Comparison of ENCODE assay signal across 1 cellular context in the genomic region with DNA sequence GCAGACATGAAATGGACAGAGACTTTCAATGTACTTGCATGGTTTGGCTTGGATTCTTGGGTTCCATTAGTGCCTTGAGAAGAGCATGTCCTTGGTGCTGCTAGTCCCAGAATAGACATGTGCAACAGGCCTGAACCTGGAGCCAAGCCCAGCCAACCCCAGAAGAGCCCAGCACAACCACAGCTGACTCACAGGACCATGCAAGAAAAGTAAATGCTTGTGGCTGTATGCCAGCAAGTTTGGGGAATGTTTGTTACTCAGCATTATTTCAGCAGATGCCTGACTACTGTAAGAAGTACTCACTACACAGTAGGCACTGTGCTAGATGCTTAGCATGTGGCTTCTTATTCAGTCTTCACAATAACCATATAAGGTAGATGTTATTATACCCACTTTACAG.
TF ChIP-seq lines count a peak whose summit lies in the region.

No MANE protein-coding gene starts in this region.

TF ChIP-seq in K562, 482 proteins besides CTCF, POLR2A, EP300 and RAD21:
- TF ChIP-seq KDM1A (IDR thresholded peaks at IDR 0.05) (0 out of 4 replicates have a peak, but pooled peaks of 1 of the 2 experiments have one; percentile 15), ZFP36 (IDR thresholded peaks at IDR 0.05; ENCODE audit: low read depth, low read length, partially characterized antibody) (no peak), BCOR (IDR thresholded peaks at IDR 0.05) (peak; percentile 39; the same call in 1 of the 2 replicates), ETV5 (CRISPR knock-in tag; IDR thresholded peaks at IDR 0.05; ENCODE audit: low read depth) (no peak), TRIM24 (IDR thresholded peaks at IDR 0.05) (0 out of 4 replicates have a peak, but pooled peaks of 1 of the 2 experiments have one; percentile 29), COPS2 (conservative IDR thresholded peaks at IDR 0.05) (no peak), TRIM28 (IDR thresholded peaks at IDR 0.05) (0 out of 2 replicates have a peak, but pooled peaks have one; percentile 46), NFIC (IDR thresholded peaks at IDR 0.05) (peak; percentile 67)
